ENCODE assay signal across 1 cellular context in genomic region chr1:198166900-198167299, GRCh38.
TF ChIP-seq lines count a peak whose summit lies in the region.

No MANE protein-coding gene starts in this region.

TF ChIP-seq in HepG2, 621 proteins besides CTCF, POLR2A, EP300 and RAD21:
- no peak for TF ChIP-seq NBN (conservative IDR thresholded peaks at IDR 0.05)
- no peak for TF ChIP-seq NFE2L1 (CRISPR knock-in tag; IDR thresholded peaks at IDR 0.05; ENCODE audit: borderline replicate concordance)
- TF ChIP-seq ZNF318 (CRISPR knock-in tag; IDR thresholded peaks at IDR 0.05) = no peak
- no peak for TF ChIP-seq CC2D1A (CRISPR knock-in tag; IDR thresholded peaks at IDR 0.05)
- TF ChIP-seq ZBTB46 (CRISPR knock-in tag; IDR thresholded peaks at IDR 0.05; ENCODE audit: borderline replicate concordance) = no peak
- no peak for TF ChIP-seq ZFP62 (CRISPR knock-in tag; IDR thresholded peaks at IDR 0.05)
- no peak for TF ChIP-seq SALL1 (CRISPR knock-in tag; IDR thresholded peaks at IDR 0.05)
- TF ChIP-seq NR2F1 (CRISPR knock-in tag; IDR thresholded peaks at IDR 0.05) = no peak
- TF ChIP-seq SRSF1 (optimal IDR thresholded peaks at IDR 0.05; ENCODE audit: low read depth, low read length) = no peak
- no peak for TF ChIP-seq FOXK2 (IDR thresholded peaks at IDR 0.05)
- no peak for TF ChIP-seq ARNT2 (CRISPR knock-in tag; IDR thresholded peaks at IDR 0.05; ENCODE audit: low read depth)
- no peak for TF ChIP-seq SIX4 (CRISPR knock-in tag; IDR thresholded peaks at IDR 0.05)
- no peak for TF ChIP-seq ZNF780A (CRISPR knock-in tag; IDR thresholded peaks at IDR 0.05)
TF ChIP-seq in HepG2: peak in this region for 0.
